2 cellular contexts compared by ENCODE assay signal in the genomic region with DNA sequence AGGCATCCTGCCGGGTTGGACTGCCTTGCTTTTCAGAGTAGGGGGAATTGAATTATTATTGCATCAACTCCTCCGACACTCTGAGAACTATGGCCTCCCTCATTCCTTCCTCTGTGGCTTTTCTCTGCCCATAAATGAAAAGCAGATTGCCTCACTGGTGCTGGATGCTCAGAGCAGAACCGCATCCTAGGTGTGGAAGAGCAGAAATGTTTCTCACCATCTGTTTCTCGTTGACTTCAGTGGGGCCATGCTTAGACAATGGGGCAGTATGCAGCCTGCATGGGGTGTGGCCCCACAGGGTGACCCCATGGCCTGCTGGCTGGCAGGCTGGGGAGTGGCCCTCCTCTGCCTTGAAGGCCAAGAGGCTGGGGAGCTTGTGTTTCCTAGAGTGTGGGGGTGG.
TF ChIP-seq lines count a peak whose summit lies in the region.

No MANE protein-coding gene starts in this region.

TF ChIP-seq in GM23338, 12 proteins besides CTCF, POLR2A, EP300 and RAD21 (continued from another document):
- TF ChIP-seq, protein P1, sequence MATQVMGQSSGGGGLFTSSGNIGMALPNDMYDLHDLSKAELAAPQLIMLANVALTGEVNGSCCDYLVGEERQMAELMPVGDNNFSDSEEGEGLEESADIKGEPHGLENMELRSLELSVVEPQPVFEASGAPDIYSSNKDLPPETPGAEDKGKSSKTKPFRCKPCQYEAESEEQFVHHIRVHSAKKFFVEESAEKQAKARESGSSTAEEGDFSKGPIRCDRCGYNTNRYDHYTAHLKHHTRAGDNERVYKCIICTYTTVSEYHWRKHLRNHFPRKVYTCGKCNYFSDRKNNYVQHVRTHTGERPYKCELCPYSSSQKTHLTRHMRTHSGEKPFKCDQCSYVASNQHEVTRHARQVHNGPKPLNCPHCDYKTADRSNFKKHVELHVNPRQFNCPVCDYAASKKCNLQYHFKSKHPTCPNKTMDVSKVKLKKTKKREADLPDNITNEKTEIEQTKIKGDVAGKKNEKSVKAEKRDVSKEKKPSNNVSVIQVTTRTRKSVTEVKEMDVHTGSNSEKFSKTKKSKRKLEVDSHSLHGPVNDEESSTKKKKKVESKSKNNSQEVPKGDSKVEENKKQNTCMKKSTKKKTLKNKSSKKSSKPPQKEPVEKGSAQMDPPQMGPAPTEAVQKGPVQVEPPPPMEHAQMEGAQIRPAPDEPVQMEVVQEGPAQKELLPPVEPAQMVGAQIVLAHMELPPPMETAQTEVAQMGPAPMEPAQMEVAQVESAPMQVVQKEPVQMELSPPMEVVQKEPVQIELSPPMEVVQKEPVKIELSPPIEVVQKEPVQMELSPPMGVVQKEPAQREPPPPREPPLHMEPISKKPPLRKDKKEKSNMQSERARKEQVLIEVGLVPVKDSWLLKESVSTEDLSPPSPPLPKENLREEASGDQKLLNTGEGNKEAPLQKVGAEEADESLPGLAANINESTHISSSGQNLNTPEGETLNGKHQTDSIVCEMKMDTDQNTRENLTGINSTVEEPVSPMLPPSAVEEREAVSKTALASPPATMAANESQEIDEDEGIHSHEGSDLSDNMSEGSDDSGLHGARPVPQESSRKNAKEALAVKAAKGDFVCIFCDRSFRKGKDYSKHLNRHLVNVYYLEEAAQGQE (IDR thresholded peaks at IDR 0.05; ENCODE audit: unreplicated experiment), result no peak
- TF ChIP-seq, protein P2, sequence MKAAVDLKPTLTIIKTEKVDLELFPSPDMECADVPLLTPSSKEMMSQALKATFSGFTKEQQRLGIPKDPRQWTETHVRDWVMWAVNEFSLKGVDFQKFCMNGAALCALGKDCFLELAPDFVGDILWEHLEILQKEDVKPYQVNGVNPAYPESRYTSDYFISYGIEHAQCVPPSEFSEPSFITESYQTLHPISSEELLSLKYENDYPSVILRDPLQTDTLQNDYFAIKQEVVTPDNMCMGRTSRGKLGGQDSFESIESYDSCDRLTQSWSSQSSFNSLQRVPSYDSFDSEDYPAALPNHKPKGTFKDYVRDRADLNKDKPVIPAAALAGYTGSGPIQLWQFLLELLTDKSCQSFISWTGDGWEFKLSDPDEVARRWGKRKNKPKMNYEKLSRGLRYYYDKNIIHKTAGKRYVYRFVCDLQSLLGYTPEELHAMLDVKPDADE (IDR thresholded peaks at IDR 0.05), result no peak
- TF ChIP-seq, protein P3, sequence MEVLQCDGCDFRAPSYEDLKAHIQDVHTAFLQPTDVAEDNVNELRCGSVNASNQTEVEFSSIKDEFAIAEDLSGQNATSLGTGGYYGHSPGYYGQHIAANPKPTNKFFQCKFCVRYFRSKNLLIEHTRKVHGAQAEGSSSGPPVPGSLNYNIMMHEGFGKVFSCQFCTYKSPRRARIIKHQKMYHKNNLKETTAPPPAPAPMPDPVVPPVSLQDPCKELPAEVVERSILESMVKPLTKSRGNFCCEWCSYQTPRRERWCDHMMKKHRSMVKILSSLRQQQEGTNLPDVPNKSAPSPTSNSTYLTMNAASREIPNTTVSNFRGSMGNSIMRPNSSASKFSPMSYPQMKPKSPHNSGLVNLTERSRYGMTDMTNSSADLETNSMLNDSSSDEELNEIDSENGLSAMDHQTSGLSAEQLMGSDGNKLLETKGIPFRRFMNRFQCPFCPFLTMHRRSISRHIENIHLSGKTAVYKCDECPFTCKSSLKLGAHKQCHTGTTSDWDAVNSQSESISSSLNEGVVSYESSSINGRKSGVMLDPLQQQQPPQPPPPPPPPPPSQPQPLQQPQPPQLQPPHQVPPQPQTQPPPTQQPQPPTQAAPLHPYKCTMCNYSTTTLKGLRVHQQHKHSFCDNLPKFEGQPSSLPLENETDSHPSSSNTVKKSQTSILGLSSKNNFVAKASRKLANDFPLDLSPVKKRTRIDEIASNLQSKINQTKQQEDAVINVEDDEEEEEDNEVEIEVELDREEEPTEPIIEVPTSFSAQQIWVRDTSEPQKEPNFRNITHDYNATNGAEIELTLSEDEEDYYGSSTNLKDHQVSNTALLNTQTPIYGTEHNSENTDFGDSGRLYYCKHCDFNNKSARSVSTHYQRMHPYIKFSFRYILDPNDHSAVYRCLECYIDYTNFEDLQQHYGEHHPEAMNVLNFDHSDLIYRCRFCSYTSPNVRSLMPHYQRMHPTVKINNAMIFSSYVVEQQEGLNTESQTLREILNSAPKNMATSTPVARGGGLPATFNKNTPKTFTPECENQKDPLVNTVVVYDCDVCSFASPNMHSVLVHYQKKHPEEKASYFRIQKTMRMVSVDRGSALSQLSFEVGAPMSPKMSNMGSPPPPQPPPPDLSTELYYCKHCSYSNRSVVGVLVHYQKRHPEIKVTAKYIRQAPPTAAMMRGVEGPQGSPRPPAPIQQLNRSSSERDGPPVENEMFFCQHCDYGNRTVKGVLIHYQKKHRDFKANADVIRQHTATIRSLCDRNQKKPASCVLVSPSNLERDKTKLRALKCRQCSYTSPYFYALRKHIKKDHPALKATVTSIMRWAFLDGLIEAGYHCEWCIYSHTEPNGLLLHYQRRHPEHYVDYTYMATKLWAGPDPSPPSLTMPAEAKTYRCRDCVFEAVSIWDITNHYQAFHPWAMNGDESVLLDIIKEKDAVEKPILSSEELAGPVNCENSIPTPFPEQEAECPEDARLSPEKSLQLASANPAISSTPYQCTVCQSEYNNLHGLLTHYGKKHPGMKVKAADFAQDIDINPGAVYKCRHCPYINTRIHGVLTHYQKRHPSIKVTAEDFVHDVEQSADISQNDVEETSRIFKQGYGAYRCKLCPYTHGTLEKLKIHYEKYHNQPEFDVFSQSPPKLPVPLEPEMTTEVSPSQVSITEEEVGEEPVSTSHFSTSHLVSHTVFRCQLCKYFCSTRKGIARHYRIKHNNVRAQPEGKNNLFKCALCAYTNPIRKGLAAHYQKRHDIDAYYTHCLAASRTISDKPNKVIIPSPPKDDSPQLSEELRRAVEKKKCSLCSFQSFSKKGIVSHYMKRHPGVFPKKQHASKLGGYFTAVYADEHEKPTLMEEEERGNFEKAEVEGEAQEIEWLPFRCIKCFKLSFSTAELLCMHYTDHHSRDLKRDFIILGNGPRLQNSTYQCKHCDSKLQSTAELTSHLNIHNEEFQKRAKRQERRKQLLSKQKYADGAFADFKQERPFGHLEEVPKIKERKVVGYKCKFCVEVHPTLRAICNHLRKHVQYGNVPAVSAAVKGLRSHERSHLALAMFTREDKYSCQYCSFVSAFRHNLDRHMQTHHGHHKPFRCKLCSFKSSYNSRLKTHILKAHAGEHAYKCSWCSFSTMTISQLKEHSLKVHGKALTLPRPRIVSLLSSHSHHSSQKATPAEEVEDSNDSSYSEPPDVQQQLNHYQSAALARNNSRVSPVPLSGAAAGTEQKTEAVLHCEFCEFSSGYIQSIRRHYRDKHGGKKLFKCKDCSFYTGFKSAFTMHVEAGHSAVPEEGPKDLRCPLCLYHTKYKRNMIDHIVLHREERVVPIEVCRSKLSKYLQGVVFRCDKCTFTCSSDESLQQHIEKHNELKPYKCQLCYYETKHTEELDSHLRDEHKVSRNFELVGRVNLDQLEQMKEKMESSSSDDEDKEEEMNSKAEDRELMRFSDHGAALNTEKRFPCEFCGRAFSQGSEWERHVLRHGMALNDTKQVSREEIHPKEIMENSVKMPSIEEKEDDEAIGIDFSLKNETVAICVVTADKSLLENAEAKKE (CRISPR knock-in tag; IDR thresholded peaks at IDR 0.05), result no peak
- no peak for TF ChIP-seq STAT1 (IDR thresholded peaks at IDR 0.05; ENCODE audit: unreplicated experiment)
- no peak for TF ChIP-seq CREB1 (CRISPR knock-in tag; IDR thresholded peaks at IDR 0.05; ENCODE audit: low read depth)
- TF ChIP-seq ZNF114 (CRISPR knock-in tag; IDR thresholded peaks at IDR 0.05), result no peak
- no peak for TF ChIP-seq JUNB (IDR thresholded peaks at IDR 0.05; ENCODE audit: unreplicated experiment)
- no peak for TF ChIP-seq POLR2AphosphoS5 (IDR thresholded peaks at IDR 0.05; ENCODE audit: low read depth)
- no peak for TF ChIP-seq NANOG (IDR thresholded peaks at IDR 0.05; ENCODE audit: borderline replicate concordance)

TF ChIP-seq in SK-N-SH, 30 proteins besides CTCF, POLR2A, EP300 and RAD21 (continued from another document and continues in another):
- TF ChIP-seq CHD2 (IDR thresholded peaks at IDR 0.05; ENCODE audit: low read length, partially characterized antibody) (peak; percentile 18), MEF2A (IDR thresholded peaks at IDR 0.05; ENCODE audit: borderline replicate concordance, low read depth) (no peak), FOSL2 (IDR thresholded peaks at IDR 0.05; ENCODE audit: borderline replicate concordance, low read depth) (no peak; the same call in 1 of the 2 replicates), NFIC (IDR thresholded peaks at IDR 0.05; ENCODE audit: borderline replicate concordance) (peak; percentile 68), TCF12 (IDR thresholded peaks at IDR 0.05) (peak; percentile 99), RCOR1 (IDR thresholded peaks at IDR 0.05; ENCODE audit: low read length) (peak; percentile 75; the same call in 1 of the 2 replicates), GATA2 (CRISPR knock-in tag; IDR thresholded peaks at IDR 0.05) (no peak), SIN3A (IDR thresholded peaks at IDR 0.05; ENCODE audit: borderline replicate concordance, low read depth, low read length) (no peak), TAF1 (IDR thresholded peaks at IDR 0.05; ENCODE audit: borderline replicate concordance, low read depth, low read length) (no peak), FOXJ3 (CRISPR knock-in tag; IDR thresholded peaks at IDR 0.05) (no peak), RFX5 (IDR thresholded peaks at IDR 0.05; ENCODE audit: low read length) (no peak), YY1 (IDR thresholded peaks at IDR 0.05; ENCODE audit: low read depth) (no peak; the same call in 1 of the 2 replicates), EZH2phosphoT487 (IDR thresholded peaks at IDR 0.05; ENCODE audit: borderline replicate concordance, low read depth) (no peak), GABPA (IDR thresholded peaks at IDR 0.05; ENCODE audit: low read depth) (no peak), TEAD4 (IDR thresholded peaks at IDR 0.05; ENCODE audit: borderline replicate concordance, insufficient read depth) (peak; percentile 55), NRF1 (IDR thresholded peaks at IDR 0.05; ENCODE audit: low read depth, low read length) (no peak), JUND (IDR thresholded peaks at IDR 0.05) (peak; percentile 33; the same call in 1 of the 2 replicates), SMC3 (IDR thresholded peaks at IDR 0.05; ENCODE audit: low read depth, low read length) (no peak), RXRA (IDR thresholded peaks at IDR 0.05; ENCODE audit: borderline replicate concordance, low read depth) (0 out of 2 replicates have a peak, but pooled peaks have one; percentile 71), FOXM1 (IDR thresholded peaks at IDR 0.05; ENCODE audit: low read depth) (peak; percentile 75; the same call in 1 of the 2 replicates)
- TF ChIP-seq, protein P4, sequence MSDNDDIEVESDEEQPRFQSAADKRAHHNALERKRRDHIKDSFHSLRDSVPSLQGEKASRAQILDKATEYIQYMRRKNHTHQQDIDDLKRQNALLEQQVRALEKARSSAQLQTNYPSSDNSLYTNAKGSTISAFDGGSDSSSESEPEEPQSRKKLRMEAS (IDR thresholded peaks at IDR 0.05; ENCODE audit: low read depth), result 0 out of 2 replicates have a peak, but pooled peaks have one; percentile 30
- TF ChIP-seq, protein P5, sequence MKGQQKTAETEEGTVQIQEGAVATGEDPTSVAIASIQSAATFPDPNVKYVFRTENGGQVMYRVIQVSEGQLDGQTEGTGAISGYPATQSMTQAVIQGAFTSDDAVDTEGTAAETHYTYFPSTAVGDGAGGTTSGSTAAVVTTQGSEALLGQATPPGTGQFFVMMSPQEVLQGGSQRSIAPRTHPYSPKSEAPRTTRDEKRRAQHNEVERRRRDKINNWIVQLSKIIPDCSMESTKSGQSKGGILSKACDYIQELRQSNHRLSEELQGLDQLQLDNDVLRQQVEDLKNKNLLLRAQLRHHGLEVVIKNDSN (IDR thresholded peaks at IDR 0.05; ENCODE audit: borderline replicate concordance, low read depth), result no peak
- TF ChIP-seq, protein P1 (IDR thresholded peaks at IDR 0.05; ENCODE audit: low read depth, low read length), result no peak; the same call in 1 of the 2 replicates
- TF ChIP-seq, protein P6, sequence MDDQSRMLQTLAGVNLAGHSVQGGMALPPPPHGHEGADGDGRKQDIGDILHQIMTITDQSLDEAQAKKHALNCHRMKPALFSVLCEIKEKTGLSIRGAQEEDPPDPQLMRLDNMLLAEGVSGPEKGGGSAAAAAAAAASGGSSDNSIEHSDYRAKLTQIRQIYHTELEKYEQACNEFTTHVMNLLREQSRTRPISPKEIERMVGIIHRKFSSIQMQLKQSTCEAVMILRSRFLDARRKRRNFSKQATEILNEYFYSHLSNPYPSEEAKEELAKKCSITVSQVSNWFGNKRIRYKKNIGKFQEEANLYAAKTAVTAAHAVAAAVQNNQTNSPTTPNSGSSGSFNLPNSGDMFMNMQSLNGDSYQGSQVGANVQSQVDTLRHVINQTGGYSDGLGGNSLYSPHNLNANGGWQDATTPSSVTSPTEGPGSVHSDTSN (IDR thresholded peaks at IDR 0.05), result peak; percentile 76
- TF ChIP-seq, protein P7, sequence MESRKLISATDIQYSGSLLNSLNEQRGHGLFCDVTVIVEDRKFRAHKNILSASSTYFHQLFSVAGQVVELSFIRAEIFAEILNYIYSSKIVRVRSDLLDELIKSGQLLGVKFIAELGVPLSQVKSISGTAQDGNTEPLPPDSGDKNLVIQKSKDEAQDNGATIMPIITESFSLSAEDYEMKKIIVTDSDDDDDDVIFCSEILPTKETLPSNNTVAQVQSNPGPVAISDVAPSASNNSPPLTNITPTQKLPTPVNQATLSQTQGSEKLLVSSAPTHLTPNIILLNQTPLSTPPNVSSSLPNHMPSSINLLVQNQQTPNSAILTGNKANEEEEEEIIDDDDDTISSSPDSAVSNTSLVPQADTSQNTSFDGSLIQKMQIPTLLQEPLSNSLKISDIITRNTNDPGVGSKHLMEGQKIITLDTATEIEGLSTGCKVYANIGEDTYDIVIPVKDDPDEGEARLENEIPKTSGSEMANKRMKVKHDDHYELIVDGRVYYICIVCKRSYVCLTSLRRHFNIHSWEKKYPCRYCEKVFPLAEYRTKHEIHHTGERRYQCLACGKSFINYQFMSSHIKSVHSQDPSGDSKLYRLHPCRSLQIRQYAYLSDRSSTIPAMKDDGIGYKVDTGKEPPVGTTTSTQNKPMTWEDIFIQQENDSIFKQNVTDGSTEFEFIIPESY (IDR thresholded peaks at IDR 0.05; ENCODE audit: borderline replicate concordance, low read depth), result no peak
